ENCODE assay signal across 8 cellular contexts in the genomic region with DNA sequence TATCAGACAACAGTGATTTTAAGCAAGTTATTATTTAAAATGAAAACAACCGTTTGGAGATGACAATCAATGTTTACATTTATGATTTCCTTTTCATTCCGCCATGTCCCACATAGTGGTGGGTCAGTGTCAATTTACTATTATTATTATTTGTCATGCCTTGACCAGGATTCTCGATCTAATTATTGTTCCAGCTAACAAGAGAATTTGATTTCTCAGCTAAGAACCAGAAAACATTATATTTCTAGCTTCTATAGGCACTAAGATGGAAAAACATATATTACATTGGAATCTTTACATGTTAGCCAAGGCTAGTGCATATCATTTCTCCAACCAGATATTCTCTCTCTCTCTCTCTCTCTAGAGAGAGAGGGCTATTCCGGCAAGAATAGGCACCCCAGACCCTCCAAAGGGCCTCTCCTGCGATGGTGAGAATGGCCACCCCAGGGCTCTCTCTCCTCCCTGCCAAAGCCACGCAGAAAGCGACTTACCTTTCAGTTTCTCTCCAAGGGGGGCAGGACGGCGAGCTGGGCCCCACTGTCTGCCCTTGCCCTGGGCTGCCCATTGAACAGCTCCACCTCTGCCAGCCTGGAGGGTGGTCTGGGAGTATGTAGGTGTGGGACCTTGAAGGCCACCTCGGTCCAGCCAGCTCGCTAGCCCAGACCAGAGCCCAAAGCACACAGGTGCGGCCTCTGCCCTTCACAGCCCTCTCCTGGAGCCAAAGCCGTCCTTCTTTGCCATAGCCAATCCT. TPM values are rescaled to one million over a fixed set of nuclear protein-coding genes. Genes with fewer than 3 reads are reported as not detected.
DNase-seq lines count a peak whose midpoint lies in the region; ATAC-seq, FAIRE-seq and TF ChIP-seq lines count a peak whose summit lies in the region.

No MANE protein-coding gene starts in this region.

- no peak overlapping the region for H3K27ac ChIP-seq in GM12878 (ENCODE audit: control insufficient read depth, insufficient read depth)

- H3K27ac Mint-ChIP-seq in CD14-positive monocyte = no peak overlapping the region
- H3K27ac Mint-ChIP-seq in neural crest cell (ENCODE audit: unreplicated experiment) = no peak overlapping the region

- H2AFZ ChIP-seq in GM12878 (ENCODE audit: control insufficient read depth, low read depth, low read length) = peak overlapping the region; percentile 46

- H3K9ac ChIP-seq in GM12878 (ENCODE audit: control insufficient read depth, insufficient read depth, low read length) = no peak overlapping the region

- H4K20me1 ChIP-seq in GM12878 (ENCODE audit: control insufficient read depth, insufficient read depth) = no peaks in the 10 kb centered on the region

- peak; percentile 6 for ATAC-seq in HG03280 (IDR thresholded peaks at IDR 0.05; ENCODE audit: unreplicated experiment)
- peak; percentile 37 for ATAC-seq in GM12878
- no peak for ATAC-seq in HG03095 (IDR thresholded peaks at IDR 0.05; ENCODE audit: unreplicated experiment)

- no peaks in the 10 kb centered on the region for H3K79me2 ChIP-seq in GM12878 (ENCODE audit: control insufficient read depth, insufficient read depth, low read length)

- FAIRE-seq in GM12878 (lab: Jason Lieb, UNC) = no peak

- no peak for TF ChIP-seq EP300 in GM12878 (IDR thresholded peaks at IDR 0.05; ENCODE audit: borderline replicate concordance in 1 of 2, control insufficient read depth in 1 of 2, low read depth in 2 of 2, low read length in 2 of 2)

- no peaks in the 10 kb centered on the region; the same call in 2 of the 3 replicates for H3K9me3 ChIP-seq in GM12878 (replicated peaks; ENCODE audit: control insufficient read depth, insufficient read depth, low read length)

- no peaks in the 10 kb centered on the region for H3K36me3 ChIP-seq in GM12878 (ENCODE audit: control insufficient read depth in 2 of 2, insufficient read depth in 2 of 2, low read length in 1 of 2)

- no peak for TF ChIP-seq RAD21 in GM12878 (IDR thresholded peaks at IDR 0.05; ENCODE audit: insufficient read depth, low read depth, low read length)

- H3K9me3 Mint-ChIP-seq in CD14-positive monocyte (peaks cover 10 to 58% (median 33%) of the 10 kb centered on the region in 7 donors), neural crest cell (peaks cover 4% of the 10 kb centered on the region)

- BruUV-seq in GM12878 (replicated peaks; lab: Mats Ljungman, UMichigan) = no TSS peak

- WGBS in GM12878 (ENCODE audit: insufficient coverage, insufficient replicate concordance, low lambda C conversion rate, missing lambda C conversion rate) = 27% methylated on average over 13 of the region's 13 CpGs

- no peak overlapping the region for H3K4me3 ChIP-seq in GM12878

- SMC1A ChIA-PET in GM12878 (lab: Charles Lee; ENCODE audit: uncharacterized antibody, unreplicated experiment) = interaction anchor here (0.6 to 3.2 kb wide), 16 partner anchors 9 to 1257 kb away, joined by 3 to 17 read pairs (median 4); partner anchors contain the start of gene SKAP2

- POLR2A ChIA-PET in GM12878 (lab: Charles Lee) = interaction anchor here (0.5 to 1.2 kb wide), 3 partner anchors 52 to 86 kb away, joined by 3 read pairs; no protein-coding TSS in a partner anchor

- in situ Hi-C loops in GM12878 (cut with MboI) = loop anchor here (25.0 kb wide), 1 partner anchor 1063 kb away; no protein-coding TSS in a partner anchor

- H3K4me1 ChIP-seq in GM12878 (ENCODE audit: control insufficient read depth, insufficient read depth, low read length) = no peaks in the 10 kb centered on the region; the same call in 1 of the 2 replicates

- H3K36me3 Mint-ChIP-seq in CD14-positive monocyte (peaks cover 15 to 31% of the 10 kb centered on the region in 2 donors), neural crest cell (ENCODE audit: low read depth) (peaks cover 8% of the 10 kb centered on the region)

- TF ChIP-seq CTCF in CD14-positive monocyte (IDR thresholded peaks at IDR 0.05) (no peak), GM12878 (IDR thresholded peaks at IDR 0.05 in 2 of 3, conservative IDR thresholded peaks at IDR 0.05 in 1 of 3; ENCODE audit: control insufficient read depth in 2 of 3, extremely low read depth in 1 of 3, insufficient read depth in 1 of 3, low read depth in 3 of 3, low read length in 3 of 3) (no peak), neural crest cell (conservative IDR thresholded peaks at IDR 0.05) (no peak)

- H3K4me1 Mint-ChIP-seq in CD14-positive monocyte = peaks cover 54% of the 10 kb centered on the region
- peaks cover 26% of the 10 kb centered on the region for H3K4me1 Mint-ChIP-seq in neural crest cell

- H3K27me3 ChIP-seq in GM12878 (replicated peaks in 1 of 2; ENCODE audit: control insufficient read depth in 2 of 2, insufficient read depth in 2 of 2, low read length in 1 of 2) = peaks cover 15 to 54% of the 10 kb centered on the region in 2 experiments

- TF ChIP-seq POLR2A in GM12878 (IDR thresholded peaks at IDR 0.05; ENCODE audit: low read depth, low read length) = no peak

- intact Hi-C loops in CD14-positive monocyte (cut with micrococcal nuclease) = loop anchor here (5.0 kb wide), 2 partner anchors 37 to 1288 kb away; partner anchors contain the start of gene HOXA11 (in 2 of the 2)
- intact Hi-C loops in GM12878 (cut with micrococcal nuclease; ENCODE audit: unreplicated experiment) = no loop called here

- H3K27me3 Mint-ChIP-seq in CD14-positive monocyte (ENCODE audit: low read depth in 3 of 3) (peaks cover 95 to 100% (median 99%) of the 10 kb centered on the region in 3 donors), neural crest cell (ENCODE audit: low read depth) (peaks cover 100% of the 10 kb centered on the region)

- DNase-seq in CD14-positive monocyte (ENCODE audit: low spot score) (peak; percentile 46), GM12878 (ENCODE audit: low read depth, low spot score) (no peak), neural crest cell (ENCODE audit: low read depth, low spot score) (no peak), cerebellar cortex (ENCODE audit: low spot score) (no peak), NCI-H1930 (lab: John Stamatoyannopoulos, UW) (no peak), SW480 (ENCODE audit: low spot score) (no peak)

- CTCF ChIA-PET in GM12878 (lab: Yijun Ruan, JAX) = interaction anchor here (0.5 to 5.5 kb wide), 21 partner anchors 9 to 780 kb away, joined by 3 to 38 read pairs (median 5); partner anchors contain the start of gene HOXA1

- peak overlapping the region; percentile 91 for H3K4me2 ChIP-seq in GM12878 (ENCODE audit: control insufficient read depth, insufficient read depth)

- H3K4me3 Mint-ChIP-seq in CD14-positive monocyte (peak overlapping the region in 1 of 2 donors; percentile 94), neural crest cell (peak overlapping the region; percentile 85)

- RAD21 ChIA-PET in GM12878 (lab: Charles Lee; ENCODE audit: unreplicated experiment) = interaction anchor here (0.6 to 2.8 kb wide), 12 partner anchors 11 to 467 kb away, joined by 3 to 10 read pairs (median 4); no protein-coding TSS in a partner anchor

RNA-seq across cellular contexts. Expression of gene HOXA3, which starts 2.4 kb away (rescaled TPM):
- not detected for polyA plus RNA-seq in CD14-positive monocyte
- total RNA-seq in GM12878 (2013; cell fraction: nucleolus; rRNA removed) = not detected in 2 replicates
- total RNA-seq in GM12878 (2014; rRNA removed) = not detected in 2 replicates
- total RNA-seq in GM12878 (2014; rRNA removed; fragmentation: Illumina TruSeq; extraction: Trizol) = not detected in 2 replicates
- 0.08 TPM in 1 of 2 replicates, not detected in the other for total RNA-seq in GM12878 (2021)
- not detected for polyA plus RNA-seq in GM12878 (2011; ENCODE audit: low read depth)
- 0.05 and 0.13 TPM in 2 replicates for polyA plus RNA-seq in GM12878 (2011; rRNA removed)
- polyA plus RNA-seq in GM12878 (2011; cell fraction: cytosol; rRNA removed) = 0.02 TPM in 1 of 2 replicates, not detected in the other
- polyA plus RNA-seq in GM12878 (2011; cell fraction: nucleus; rRNA removed) = 0.06 and 0.13 TPM in 2 replicates
- polyA plus RNA-seq in GM12878 (2012) = not detected in 2 replicates
- polyA plus RNA-seq in GM12878 (2014; fragmentation: Illumina TruSeq; extraction: Trizol) = not detected in 2 replicates
- not detected for polyA plus RNA-seq in GM12878 (2014; fragmentation: Nextera tagmentation; extraction: Ambion mirVana)
- polyA plus RNA-seq in GM12878 (2014; rRNA removed) = not detected in 2 replicates
- not detected for polyA plus RNA-seq in GM12878 (2016; fragmentation: Nextera tagmentation; extraction: Ambion mirVana)
- polyA minus RNA-seq in GM12878 (2011; rRNA and poly(A)+ RNA removed) = not detected in 2 replicates
- polyA minus RNA-seq in GM12878 (2011; cell fraction: cytosol; rRNA and poly(A)+ RNA removed) = not detected in 2 replicates
- polyA minus RNA-seq in GM12878 (2011; cell fraction: nucleus; rRNA and poly(A)+ RNA removed) = not detected in 2 replicates
- total RNA-seq in neural crest cell = 10.6 and 11.3 TPM in 2 replicates

RNA-seq across cellular contexts. Expression of gene HOXA6, which starts 2.4 kb away (rescaled TPM):
- polyA plus RNA-seq in CD14-positive monocyte (not detected), GM12878 (2011; rRNA removed) (0.08 TPM in 1 of 2 replicates, not detected in the other), GM12878 (2014; fragmentation: Illumina TruSeq; extraction: Trizol) (not detected in 2 replicates), GM12878 (2014; fragmentation: Nextera tagmentation; extraction: Ambion mirVana) (not detected), GM12878 (2014; rRNA removed) (not detected in 2 replicates), GM12878 (2016; fragmentation: Nextera tagmentation; extraction: Ambion mirVana) (not detected)
- not detected in 2 replicates for total RNA-seq in GM12878 (2013; cell fraction: nucleolus; rRNA removed)
- total RNA-seq in GM12878 (2014; rRNA removed) (not detected in 2 replicates), GM12878 (2014; rRNA removed; fragmentation: Illumina TruSeq; extraction: Trizol) (not detected in 2 replicates), GM12878 (2021) (not detected in 2 replicates), neural crest cell (1.6 and 2.0 TPM in 2 replicates)
- polyA plus RNA-seq in GM12878 (2011; ENCODE audit: low read depth) = not detected
- 0.10 and 0.13 TPM in 2 replicates for polyA plus RNA-seq in GM12878 (2011; cell fraction: cytosol; rRNA removed)
- 0.93 and 1.1 TPM in 2 replicates for polyA plus RNA-seq in GM12878 (2011; cell fraction: nucleus; rRNA removed)
- polyA plus RNA-seq in GM12878 (2012) = not detected in 2 replicates
- 0.67 TPM in 1 of 2 replicates, not detected in the other for polyA minus RNA-seq in GM12878 (2011; rRNA and poly(A)+ RNA removed)
- polyA minus RNA-seq in GM12878 (2011; cell fraction: cytosol; rRNA and poly(A)+ RNA removed) = not detected in 2 replicates
- 0.97 and 1.4 TPM in 2 replicates for polyA minus RNA-seq in GM12878 (2011; cell fraction: nucleus; rRNA and poly(A)+ RNA removed)

RNA-seq across cellular contexts. Expression of gene HOXA7, which starts 6.5 kb away (rescaled TPM):
- not detected for polyA plus RNA-seq in CD14-positive monocyte
- not detected in 2 replicates for total RNA-seq in GM12878 (2013; cell fraction: nucleolus; rRNA removed)
- total RNA-seq in GM12878 (2014; rRNA removed) = not detected in 2 replicates
- not detected in 2 replicates for total RNA-seq in GM12878 (2014; rRNA removed; fragmentation: Illumina TruSeq; extraction: Trizol)
- not detected in 2 replicates for total RNA-seq in GM12878 (2021)
- polyA plus RNA-seq in GM12878 (2011; ENCODE audit: low read depth) = not detected
- polyA plus RNA-seq in GM12878 (2011; rRNA removed) = not detected in 2 replicates
- not detected in 2 replicates for polyA plus RNA-seq in GM12878 (2011; cell fraction: cytosol; rRNA removed)
- polyA plus RNA-seq in GM12878 (2011; cell fraction: nucleus; rRNA removed) = not detected in 2 replicates
- polyA plus RNA-seq in GM12878 (2012) = not detected in 2 replicates
- polyA plus RNA-seq in GM12878 (2014; fragmentation: Illumina TruSeq; extraction: Trizol) = not detected in 2 replicates
- polyA plus RNA-seq in GM12878 (2014; fragmentation: Nextera tagmentation; extraction: Ambion mirVana) = not detected
- polyA plus RNA-seq in GM12878 (2014; rRNA removed) = not detected in 2 replicates
- polyA plus RNA-seq in GM12878 (2016; fragmentation: Nextera tagmentation; extraction: Ambion mirVana) = not detected
- not detected in 2 replicates for polyA minus RNA-seq in GM12878 (2011; rRNA and poly(A)+ RNA removed)
- not detected in 2 replicates for polyA minus RNA-seq in GM12878 (2011; cell fraction: cytosol; rRNA and poly(A)+ RNA removed)
- polyA minus RNA-seq in GM12878 (2011; cell fraction: nucleus; rRNA and poly(A)+ RNA removed) = not detected in 2 replicates
- 7.1 and 8.8 TPM in 2 replicates for total RNA-seq in neural crest cell

RNA-seq across cellular contexts. Expression of gene HOXA5, which starts 6.5 kb away (rescaled TPM):
- 1 to 10 TPM in 1 of 2 donors, under 1 TPM in 1; 0.85 to 1.8 TPM for polyA plus RNA-seq in CD14-positive monocyte
- total RNA-seq in GM12878 (2013; cell fraction: nucleolus; rRNA removed) = 0.23 TPM in 1 of 2 replicates, not detected in the other
- not detected in 2 replicates for total RNA-seq in GM12878 (2014; rRNA removed)
- total RNA-seq in GM12878 (2014; rRNA removed; fragmentation: Illumina TruSeq; extraction: Trizol) = not detected in 2 replicates
- total RNA-seq in GM12878 (2021) = 0.13 TPM in 1 of 2 replicates, not detected in the other
- not detected for polyA plus RNA-seq in GM12878 (2011; ENCODE audit: low read depth)
- polyA plus RNA-seq in GM12878 (2011; rRNA removed) = 0.05 and 0.29 TPM in 2 replicates
- polyA plus RNA-seq in GM12878 (2011; cell fraction: cytosol; rRNA removed) = 0.10 TPM in 2 replicates
- 0.27 and 0.54 TPM in 2 replicates for polyA plus RNA-seq in GM12878 (2011; cell fraction: nucleus; rRNA removed)
- not detected in 2 replicates for polyA plus RNA-seq in GM12878 (2012)
- not detected in 2 replicates for polyA plus RNA-seq in GM12878 (2014; fragmentation: Illumina TruSeq; extraction: Trizol)
- not detected for polyA plus RNA-seq in GM12878 (2014; fragmentation: Nextera tagmentation; extraction: Ambion mirVana)
- not detected in 2 replicates for polyA plus RNA-seq in GM12878 (2014; rRNA removed)
- polyA plus RNA-seq in GM12878 (2016; fragmentation: Nextera tagmentation; extraction: Ambion mirVana) = not detected
- polyA minus RNA-seq in GM12878 (2011; rRNA and poly(A)+ RNA removed) = not detected in 2 replicates
- polyA minus RNA-seq in GM12878 (2011; cell fraction: cytosol; rRNA and poly(A)+ RNA removed) = not detected in 2 replicates
- polyA minus RNA-seq in GM12878 (2011; cell fraction: nucleus; rRNA and poly(A)+ RNA removed) = not detected in 2 replicates
- total RNA-seq in neural crest cell = 3.2 and 4.3 TPM in 2 replicates

RNA-seq across cellular contexts. Expression of gene HOXA9, which starts 15.3 kb away (rescaled TPM):
- 1 to 10 TPM in 1 of 2 donors, under 1 TPM in 1; 0.55 to 1.9 TPM for polyA plus RNA-seq in CD14-positive monocyte
- not detected in 2 replicates for total RNA-seq in GM12878 (2013; cell fraction: nucleolus; rRNA removed)
- total RNA-seq in GM12878 (2014; rRNA removed) = not detected in 2 replicates
- total RNA-seq in GM12878 (2014; rRNA removed; fragmentation: Illumina TruSeq; extraction: Trizol) = not detected in 2 replicates
- not detected in 2 replicates for total RNA-seq in GM12878 (2021)
- polyA plus RNA-seq in GM12878 (2011; ENCODE audit: low read depth) = not detected
- polyA plus RNA-seq in GM12878 (2011; rRNA removed) = not detected in 2 replicates
- polyA plus RNA-seq in GM12878 (2011; cell fraction: cytosol; rRNA removed) = not detected in 2 replicates
- not detected in 2 replicates for polyA plus RNA-seq in GM12878 (2011; cell fraction: nucleus; rRNA removed)
- not detected in 2 replicates for polyA plus RNA-seq in GM12878 (2012)
- not detected in 2 replicates for polyA plus RNA-seq in GM12878 (2014; fragmentation: Illumina TruSeq; extraction: Trizol)
- polyA plus RNA-seq in GM12878 (2014; fragmentation: Nextera tagmentation; extraction: Ambion mirVana) = not detected
- not detected in 2 replicates for polyA plus RNA-seq in GM12878 (2014; rRNA removed)
- polyA plus RNA-seq in GM12878 (2016; fragmentation: Nextera tagmentation; extraction: Ambion mirVana) = not detected
- not detected in 2 replicates for polyA minus RNA-seq in GM12878 (2011; rRNA and poly(A)+ RNA removed)
- not detected in 2 replicates for polyA minus RNA-seq in GM12878 (2011; cell fraction: cytosol; rRNA and poly(A)+ RNA removed)
- polyA minus RNA-seq in GM12878 (2011; cell fraction: nucleus; rRNA and poly(A)+ RNA removed) = not detected in 2 replicates
- total RNA-seq in neural crest cell = 9.0 and 10.0 TPM in 2 replicates

Comparison
In these comparisons a context has a peak if more than half of its experiments do, and no peak if none do; other contexts are left out.
1. RNA of gene HOXA3, which starts 2.4 kb away (total RNA-seq): 10.6 to 11.3 TPM in neural crest cell; 0.08 TPM in GM12878; every median in the first group is over 10 times any median in the second.